ENCODE assay signal across 8 cellular contexts in genomic region chr9:37903581-37903830, GRCh38. TPM values are rescaled to one million over a fixed set of nuclear protein-coding genes. Genes with fewer than 3 reads are reported as not detected.
DNase-seq lines count a peak whose midpoint lies in the region; ATAC-seq, FAIRE-seq and TF ChIP-seq lines count a peak whose summit lies in the region.

No MANE protein-coding gene starts in this region.

- H3K4me2 ChIP-seq in A549, result peak overlapping the region; percentile 82
- peak overlapping the region; percentile 81 for H3K4me2 ChIP-seq in parathyroid adenoma (ENCODE audit: low read length)

- H3K4me3 ChIP-seq in A549 (peak overlapping the region; percentile 94), WERI-Rb-1 (ENCODE audit: low read depth, low read length) (peak overlapping the region; percentile 76), fibroblast of the aortic adventitia (ENCODE audit: low read depth, low read length) (peak overlapping the region; percentile 75), parathyroid adenoma (ENCODE audit: low read depth, low read length) (peak overlapping the region; percentile 82)

- H3K9ac ChIP-seq in parathyroid adenoma, result peak overlapping the region; percentile 28

- peak overlapping the region; percentile 92 to 96 for H3K27ac ChIP-seq in A549
- peak overlapping the region; percentile 75 for H3K27ac ChIP-seq in WERI-Rb-1
- peak overlapping the region; percentile 84 for H3K27ac ChIP-seq in parathyroid adenoma

- H3K79me2 ChIP-seq in parathyroid adenoma, result peaks cover 3% of the 10 kb centered on the region

- ATAC-seq in A549 (peak; percentile 70 to 79), GM18511 (IDR thresholded peaks at IDR 0.05; ENCODE audit: unreplicated experiment) (peak; percentile 59), HG03108 (IDR thresholded peaks at IDR 0.05; ENCODE audit: unreplicated experiment) (peak; percentile 41)

- H3K36me3 ChIP-seq in WERI-Rb-1 (peaks cover 9% of the 10 kb centered on the region), parathyroid adenoma (ENCODE audit: control insufficient read depth, insufficient read depth, low read length) (no peaks in the 10 kb centered on the region)

- POLR2A ChIA-PET in A549 (lab: Yijun Ruan, JAX), result interaction anchor here (1.1 kb wide), 1 partner anchor 119 kb away, joined by 5 read pairs; the partner anchor contains the start of gene EXOSC3

- H3K4me1 ChIP-seq in A549, result peaks cover 23% of the 10 kb centered on the region
- peaks cover 4% of the 10 kb centered on the region for H3K4me1 ChIP-seq in parathyroid adenoma

- 0% methylated on average over 5 of the region's 20 CpGs for WGBS in A549 (ENCODE audit: missing lambda C conversion rate)

- no peak for TF ChIP-seq POLR2A in A549 (IDR thresholded peaks at IDR 0.05; ENCODE audit: low read length)
- TF ChIP-seq POLR2A in GM12892 (IDR thresholded peaks at IDR 0.05; ENCODE audit: low read depth, low read length), result no peak

- no peak for TF ChIP-seq RAD21 in A549 (conservative IDR thresholded peaks at IDR 0.05 in 1 of 2, IDR thresholded peaks at IDR 0.05 in 1 of 2)

- H3K9me3 ChIP-seq in A549 (no peaks in the 10 kb centered on the region), WERI-Rb-1 (ENCODE audit: severe bottlenecking) (no peaks in the 10 kb centered on the region), parathyroid adenoma (ENCODE audit: control insufficient read depth, low read length) (no peaks in the 10 kb centered on the region)

- FAIRE-seq in A549 (lab: Jason Lieb, UNC) (no peak), GM12892 (lab: Jason Lieb, UNC) (no peak)

- no peak for TF ChIP-seq CTCF in A549 (IDR thresholded peaks at IDR 0.05)
- no peak for TF ChIP-seq CTCF in WERI-Rb-1 (IDR thresholded peaks at IDR 0.05; ENCODE audit: low read depth, low read length)
- TF ChIP-seq CTCF in fibroblast of the aortic adventitia (IDR thresholded peaks at IDR 0.05; ENCODE audit: insufficient read depth, low read length), result no peak
- no peak for TF ChIP-seq CTCF in parathyroid adenoma (IDR thresholded peaks at IDR 0.05)

- H3K27me3 ChIP-seq in WERI-Rb-1 (ENCODE audit: insufficient read depth, low read depth, severe bottlenecking) (no peaks in the 10 kb centered on the region), parathyroid adenoma (ENCODE audit: control insufficient read depth, insufficient read depth, low read length) (no peaks in the 10 kb centered on the region)

- no peak for TF ChIP-seq EP300 in A549 (IDR thresholded peaks at IDR 0.05)

- CTCF ChIA-PET in A549 (lab: Yijun Ruan, JAX), result interaction anchor here (0.6 to 4.1 kb wide), 11 partner anchors 10 to 431 kb away, joined by 3 to 29 read pairs (median 3); partner anchors contain the start of gene SHB

- peak overlapping the region; percentile 88 for H2AFZ ChIP-seq in parathyroid adenoma

- DNase-seq in A549 (ENCODE audit: low read depth in 1 of 2, low spot score in 1 of 2) (peak in 1 of 2 experiments; percentile 47), WERI-Rb-1 (no peak), fibroblast of the aortic adventitia (ENCODE audit: low read depth) (no peak), GM12892 (ENCODE audit: insufficient read length) (no peak), A172 (ENCODE audit: low spot score) (no peak)

TF ChIP-seq in A549, 52 proteins besides CTCF, POLR2A, EP300 and RAD21:
- TF ChIP-seq FOSL2 (IDR thresholded peaks at IDR 0.05) (no peak), FOSL2 (CRISPR knock-in tag; IDR thresholded peaks at IDR 0.05) (no peak), RCOR1 (IDR thresholded peaks at IDR 0.05; ENCODE audit: low read depth, low read length) (no peak), POLR2AphosphoS2 (conservative IDR thresholded peaks at IDR 0.05; ENCODE audit: low read length) (no peak), KDM1A (IDR thresholded peaks at IDR 0.05; ENCODE audit: low read depth) (no peak), CHD2 (IDR thresholded peaks at IDR 0.05; ENCODE audit: low read length, partially characterized antibody) (no peak), HMGXB4 (CRISPR knock-in tag; IDR thresholded peaks at IDR 0.05; ENCODE audit: borderline replicate concordance) (no peak), JUNB (IDR thresholded peaks at IDR 0.05) (no peak), TP53 (CRISPR knock-in tag; IDR thresholded peaks at IDR 0.05) (no peak), HOXA7 (CRISPR knock-in tag; IDR thresholded peaks at IDR 0.05) (no peak), HDAC2 (IDR thresholded peaks at IDR 0.05) (no peak), HEYL (CRISPR knock-in tag; IDR thresholded peaks at IDR 0.05) (no peak), SMC3 (IDR thresholded peaks at IDR 0.05) (no peak), ZNF302 (CRISPR knock-in tag; IDR thresholded peaks at IDR 0.05) (no peak), TFCP2L1 (CRISPR knock-in tag; IDR thresholded peaks at IDR 0.05) (no peak), HOXB5 (CRISPR knock-in tag; IDR thresholded peaks at IDR 0.05) (no peak)

RNA-seq across cellular contexts. Expression of gene SLC25A51, which starts 0.4 kb away (rescaled TPM):
- polyA plus RNA-seq in A549 (2011; rRNA removed) (24.3 and 29.2 TPM in 2 replicates), A549 (2017; fragmentation: RNase III; extraction: RNeasy Plus Mini Kit Qiagen cat#74134 plus additional on column Dnase treatment) (16.6 to 18.0 TPM (median 17.2 TPM) in 3 replicates)
- 11.8 and 14.5 TPM in 2 replicates for polyA plus RNA-seq in A549 (2012; cell fraction: cytosol; rRNA removed)
- 5.7 and 8.7 TPM in 2 replicates for polyA plus RNA-seq in A549 (2012; cell fraction: nucleus; rRNA removed)
- 62.7 and 65.7 TPM in 2 replicates for polyA minus RNA-seq in A549 (2011; rRNA and poly(A)+ RNA removed)
- 15.4 and 82.8 TPM in 2 replicates for total RNA-seq in fibroblast of the aortic adventitia (ENCODE audit: low replicate concordance)
- 10.7 TPM for polyA plus RNA-seq in GM12892 (2012; ENCODE audit: missing spikeins)
- 52.2 and 53.3 TPM in 2 replicates for total RNA-seq in A172 (2014; rRNA removed; shearing (Covaris generic))
